In genomic region chr15:90300988-90301715, GRCh38 we compare ENCODE assay signal across 7 cellular contexts. TPM values are rescaled to one million over a fixed set of nuclear protein-coding genes. Genes with fewer than 3 reads are reported as not detected.
DNase-seq lines count a peak whose midpoint lies in the region; ATAC-seq, FAIRE-seq and TF ChIP-seq lines count a peak whose summit lies in the region.

No MANE protein-coding gene starts in this region.

- H3K4me3 ChIP-seq in endothelial cell of umbilical vein (replicated peaks in 1 of 3; ENCODE audit: insufficient read depth in 1 of 3, low read depth in 1 of 3, low read length in 3 of 3) = no peak overlapping the region
- peak overlapping the region; percentile 14 for H3K4me3 ChIP-seq in thoracic aorta

- no peak overlapping the region for H3K4me2 ChIP-seq in endothelial cell of umbilical vein (ENCODE audit: insufficient read depth, low read length)

- no peaks in the 10 kb centered on the region for H3K9me1 ChIP-seq in endothelial cell of umbilical vein (replicated peaks; ENCODE audit: control insufficient read depth, extremely low read depth, insufficient read depth, low read length)

- H3K9me3 ChIP-seq in endothelial cell of umbilical vein (replicated peaks; ENCODE audit: control insufficient read depth, insufficient read depth, low read length) (no peaks in the 10 kb centered on the region), thoracic aorta (no peaks in the 10 kb centered on the region)

- peaks cover 14 to 16% of the 10 kb centered on the region in 2 donors for H3K4me1 Mint-ChIP-seq in natural killer cell treated with Interleukin-12 subunit alpha and Interleukin-12 subunit beta and Interleukin-15 and Interleukin-18, amount 100 ng/mL, for 72 hours (ENCODE audit: low read depth in 2 of 2)

- intact Hi-C loops in endothelial cell of umbilical vein (cut with micrococcal nuclease) = no loop called here

- dilution Hi-C loops in endothelial cell of umbilical vein (cut with MboI; ENCODE audit: extremely low pct_ligation_motif_present, low sequenced_read_pairs) = no loop called here

- H3K4me3 Mint-ChIP-seq in natural killer cell treated with Interleukin-12 subunit alpha and Interleukin-12 subunit beta and Interleukin-15 and Interleukin-18, amount 100 ng/mL, for 72 hours = no peak overlapping the region

- CTCF ChIA-PET in endothelial cell of umbilical vein (lab: Charles Lee) = interaction anchor here (0.6 to 2.4 kb wide), 30 partner anchors 8 to 626 kb away, joined by 3 to 13 read pairs (median 3); partner anchors contain the start of genes CIB1, GDPGP1, NGRN and TTLL13

- ATAC-seq in natural killer cell treated with Interleukin-12 subunit alpha and Interleukin-12 subunit beta and Interleukin-15 and Interleukin-18, amount 100 ng/mL, for 72 hours = peak; percentile 56 to 72
- ATAC-seq in thoracic aorta (ENCODE audit: insufficient number of reproducible peaks, low FRiP score, low read depth) = peak; percentile 36

- H3K27ac ChIP-seq in endothelial cell of umbilical vein (ENCODE audit: insufficient read depth, low read depth, low read length) = no peak overlapping the region
- peak overlapping the region; percentile 42 to 62 for H3K27ac ChIP-seq in thoracic aorta

- peaks cover 0 to 2% of the 10 kb centered on the region in 2 donors for H3K27me3 Mint-ChIP-seq in natural killer cell treated with Interleukin-12 subunit alpha and Interleukin-12 subunit beta and Interleukin-15 and Interleukin-18, amount 100 ng/mL, for 72 hours

- H3K36me3 ChIP-seq in endothelial cell of umbilical vein (ENCODE audit: control insufficient read depth in 2 of 2, extremely low read depth in 1 of 2, insufficient read depth in 2 of 2, low read length in 2 of 2) = no peaks in the 10 kb centered on the region
- no peaks in the 10 kb centered on the region for H3K36me3 ChIP-seq in thoracic aorta

- no peaks in the 10 kb centered on the region for H3K36me3 Mint-ChIP-seq in natural killer cell treated with Interleukin-12 subunit alpha and Interleukin-12 subunit beta and Interleukin-15 and Interleukin-18, amount 100 ng/mL, for 72 hours

- DNase-seq in GM12892 (ENCODE audit: insufficient read length) (no peak), NCI-H2227 treated with DMSO at 0.1 percent for 48 hours (lab: John Stamatoyannopoulos, UW) (peak; percentile 26), endothelial cell of umbilical vein (ENCODE audit: low read depth, low spot score) (peak; percentile 32), thoracic aorta (ENCODE audit: low spot score) (no peak), pons (ENCODE audit: low spot score) (no peak)
- DNase-seq in activated CD8-positive, alpha-beta memory T cell treated with anti-CD3 and anti-CD28 coated beads for 24 hours = peak; percentile 87
- peak; percentile 83 for DNase-seq in natural killer cell treated with Interleukin-12 subunit alpha and Interleukin-12 subunit beta and Interleukin-15 and Interleukin-18, amount 100 ng/mL, for 72 hours (ENCODE audit: low spot score)

- H3K9ac ChIP-seq in endothelial cell of umbilical vein (replicated peaks; ENCODE audit: extremely low read depth, insufficient read depth, low read length) = no peak overlapping the region

- H3K27ac Mint-ChIP-seq in natural killer cell treated with Interleukin-12 subunit alpha and Interleukin-12 subunit beta and Interleukin-15 and Interleukin-18, amount 100 ng/mL, for 72 hours = no peak overlapping the region

- no peaks in the 10 kb centered on the region for H3K27me3 ChIP-seq in endothelial cell of umbilical vein (ENCODE audit: control insufficient read depth in 2 of 2, insufficient read depth in 2 of 2, low read length in 2 of 2)
- H3K27me3 ChIP-seq in thoracic aorta (replicated peaks; ENCODE audit: insufficient read depth) = no peaks in the 10 kb centered on the region

- H3K79me2 ChIP-seq in endothelial cell of umbilical vein (ENCODE audit: control insufficient read depth, insufficient read depth, low read length) = no peaks in the 10 kb centered on the region

- peak overlapping the region; percentile 68 for H2AFZ ChIP-seq in endothelial cell of umbilical vein (ENCODE audit: low read depth, low read length)

- no TSS peak for BruUV-seq in endothelial cell of umbilical vein (replicated peaks; lab: Mats Ljungman, UMichigan)

- H4K20me1 ChIP-seq in endothelial cell of umbilical vein (replicated peaks; ENCODE audit: control insufficient read depth, extremely low read depth, insufficient read depth, low read length) = no peaks in the 10 kb centered on the region

- peak; percentile 84 to 91 for TF ChIP-seq CTCF in endothelial cell of umbilical vein (IDR thresholded peaks at IDR 0.05; ENCODE audit: extremely low read depth in 1 of 2, insufficient read depth in 1 of 2, low read depth in 1 of 2, low read length in 2 of 2)
- TF ChIP-seq CTCF in thoracic aorta (IDR thresholded peaks at IDR 0.05) = peak; percentile 77

- FAIRE-seq in GM12892 (lab: Jason Lieb, UNC) (peak; percentile 74), endothelial cell of umbilical vein (lab: Jason Lieb, UNC) (peak; percentile 63)

- H3K9me3 Mint-ChIP-seq in natural killer cell treated with Interleukin-12 subunit alpha and Interleukin-12 subunit beta and Interleukin-15 and Interleukin-18, amount 100 ng/mL, for 72 hours = no peaks in the 10 kb centered on the region

- H3K4me1 ChIP-seq in endothelial cell of umbilical vein (ENCODE audit: control insufficient read depth, extremely low read depth, insufficient read depth, low read length) (no peaks in the 10 kb centered on the region), thoracic aorta (ENCODE audit: control insufficient read depth in 1 of 2, low read depth in 2 of 2) (peaks cover 15 to 32% of the 10 kb centered on the region in 2 donors)

- no peak for TF ChIP-seq POLR2A in GM12892 (IDR thresholded peaks at IDR 0.05; ENCODE audit: low read depth, low read length)
- TF ChIP-seq POLR2A in endothelial cell of umbilical vein (IDR thresholded peaks at IDR 0.05; ENCODE audit: low read depth, low read length) = no peak

- POLR2A ChIA-PET in endothelial cell of umbilical vein (lab: Charles Lee) = no interaction called here

TF ChIP-seq in endothelial cell of umbilical vein, 7 proteins besides CTCF, POLR2A, EP300 and RAD21:
- TF ChIP-seq EZH2 (IDR thresholded peaks at IDR 0.05; ENCODE audit: borderline replicate concordance, low read depth, low read length, severe bottlenecking) = no peak
- TF ChIP-seq FOS (IDR thresholded peaks at IDR 0.05; ENCODE audit: borderline replicate concordance, insufficient read depth, low read length) = no peak
- no peak for TF ChIP-seq MAX (IDR thresholded peaks at IDR 0.05; ENCODE audit: insufficient read depth, insufficient read length)

RNA-seq across cellular contexts. Expression of gene NGRN, which starts 35.7 kb away (rescaled TPM):
- polyA plus RNA-seq in GM12892 (2012; ENCODE audit: missing spikeins) = 14.8 TPM
- total RNA-seq in endothelial cell of umbilical vein (56.5 and 60.7 TPM in 2 replicates), thoracic aorta (10 to 100 TPM; 63.5 to 97.5 TPM)
- 25.7 and 28.9 TPM in 2 replicates for polyA plus RNA-seq in endothelial cell of umbilical vein
- 37.4 and 38.4 TPM in 2 replicates for polyA plus RNA-seq in endothelial cell of umbilical vein (2011; cell fraction: cytosol; rRNA removed)
- polyA plus RNA-seq in endothelial cell of umbilical vein (2011; cell fraction: nucleus; rRNA removed) = 19.0 and 25.1 TPM in 2 replicates
- 41.9 and 52.3 TPM in 2 replicates for polyA plus RNA-seq in endothelial cell of umbilical vein (2012)
- 29.1 and 34.3 TPM in 2 replicates for polyA minus RNA-seq in endothelial cell of umbilical vein
- 22.3 TPM for polyA minus RNA-seq in endothelial cell of umbilical vein (2011; cell fraction: cytosol; rRNA and poly(A)+ RNA removed)
- 10.8 and 13.3 TPM in 2 replicates for polyA minus RNA-seq in endothelial cell of umbilical vein (2011; cell fraction: nucleus; rRNA and poly(A)+ RNA removed)
- total RNA-seq in natural killer cell treated with Interleukin-12 subunit alpha and Interleukin-12 subunit beta and Interleukin-15 and Interleukin-18, amount 100 ng/mL, for 72 hours = 10 to 100 TPM; 22.8 to 36.5 TPM

RNA-seq across cellular contexts. Expression of gene ZNF774, which starts 50.9 kb away (rescaled TPM):
- polyA plus RNA-seq in GM12892 (2012; ENCODE audit: missing spikeins) = 2.6 TPM
- total RNA-seq in endothelial cell of umbilical vein (2.6 and 3.9 TPM in 2 replicates), thoracic aorta (1 to 10 TPM; 1.6 to 7.7 TPM)
- 0.89 and 0.98 TPM in 2 replicates for polyA plus RNA-seq in endothelial cell of umbilical vein
- polyA plus RNA-seq in endothelial cell of umbilical vein (2011; cell fraction: cytosol; rRNA removed) = 0.81 and 1.1 TPM in 2 replicates
- 1.4 and 1.5 TPM in 2 replicates for polyA plus RNA-seq in endothelial cell of umbilical vein (2011; cell fraction: nucleus; rRNA removed)
- 1.0 and 1.6 TPM in 2 replicates for polyA plus RNA-seq in endothelial cell of umbilical vein (2012)
- polyA minus RNA-seq in endothelial cell of umbilical vein = 0.51 and 1.8 TPM in 2 replicates
- polyA minus RNA-seq in endothelial cell of umbilical vein (2011; cell fraction: cytosol; rRNA and poly(A)+ RNA removed) = 1.7 TPM
- polyA minus RNA-seq in endothelial cell of umbilical vein (2011; cell fraction: nucleus; rRNA and poly(A)+ RNA removed) = 0.96 and 1.3 TPM in 2 replicates
- 1 to 10 TPM; 1.3 to 1.4 TPM for total RNA-seq in natural killer cell treated with Interleukin-12 subunit alpha and Interleukin-12 subunit beta and Interleukin-15 and Interleukin-18, amount 100 ng/mL, for 72 hours

RNA-seq across cellular contexts. Expression of gene TTLL13, which starts 51.8 kb away (rescaled TPM):
- polyA plus RNA-seq in GM12892 (2012; ENCODE audit: missing spikeins) = 0.23 TPM
- total RNA-seq in endothelial cell of umbilical vein (not detected in 2 replicates), thoracic aorta (not detected)
- polyA plus RNA-seq in endothelial cell of umbilical vein = 0.04 and 0.05 TPM in 2 replicates
- polyA plus RNA-seq in endothelial cell of umbilical vein (2011; cell fraction: cytosol; rRNA removed) = 0.03 and 0.04 TPM in 2 replicates
- polyA plus RNA-seq in endothelial cell of umbilical vein (2011; cell fraction: nucleus; rRNA removed) = 0.16 and 0.31 TPM in 2 replicates
- polyA plus RNA-seq in endothelial cell of umbilical vein (2012) = 1.5 TPM in 1 of 2 replicates, not detected in the other
- not detected in 2 replicates for polyA minus RNA-seq in endothelial cell of umbilical vein
- polyA minus RNA-seq in endothelial cell of umbilical vein (2011; cell fraction: cytosol; rRNA and poly(A)+ RNA removed) = not detected
- 0.19 TPM in 1 of 2 replicates, not detected in the other for polyA minus RNA-seq in endothelial cell of umbilical vein (2011; cell fraction: nucleus; rRNA and poly(A)+ RNA removed)
- total RNA-seq in natural killer cell treated with Interleukin-12 subunit alpha and Interleukin-12 subunit beta and Interleukin-15 and Interleukin-18, amount 100 ng/mL, for 72 hours = under 1 TPM in 1 of 2 donors, not detected in 1; 0.36 TPM

Comparison
In these comparisons a context has a peak if more than half of its experiments do, and no peak if none do; other contexts are left out.
1. DNase-seq: peak in NCI-H2227 treated with DMSO at 0.1 percent for 48 hours (single experiment), activated CD8-positive, alpha-beta memory T cell treated with anti-CD3 and anti-CD28 coated beads for 24 hours (single experiment), endothelial cell of umbilical vein (single experiment) and natural killer cell treated with Interleukin-12 subunit alpha and Interleukin-12 subunit beta and Interleukin-15 and Interleukin-18, amount 100 ng/mL, for 72 hours (single experiment); none in GM12892 (single experiment), thoracic aorta (single experiment) and pons (single experiment).